In genomic region chr6:169976301-169977081, GRCh38 we compare ENCODE assay signal across 19 cellular contexts.
A peak's percentile ranks its signal among the peaks of the same experiment; 100 is the strongest.
DNase-seq lines count a peak whose midpoint lies in the region; ATAC-seq, FAIRE-seq and TF ChIP-seq lines count a peak whose summit lies in the region.
"Had no signal": no experiment of that assay in that cellular context is flagged by ENCODE, and none has a peak within 500 bp of the region (broad histone marks: within the 10 kb centered on the region; RNA-seq: fewer than 3 reads in every experiment).

No MANE protein-coding gene starts in this region.

- TF ChIP-seq CTCF in foreskin keratinocyte (conservative IDR thresholded peaks at IDR 0.05) (no peak), sigmoid colon (IDR thresholded peaks at IDR 0.05) (no peak)

- intact Hi-C loops in sigmoid colon (cut with DNase I): no loop called here

- FAIRE-seq in H54 (lab: Jason Lieb, UNC): no peak
- FAIRE-seq: GM18507, GM19239 had no signal

- TF ChIP-seq POLR2A in H54 (IDR thresholded peaks at IDR 0.05; ENCODE audit: low read depth, low read length) (no peak), sigmoid colon (IDR thresholded peaks at IDR 0.05) (no peak)

- TF ChIP-seq EP300 in sigmoid colon (IDR thresholded peaks at IDR 0.05): no peak

- 64 to 65% methylated on average over 31 of the region's 31 CpGs for WGBS in sigmoid colon, 2 donors

- H3K4me1 ChIP-seq in foreskin keratinocyte (peaks cover 16% of the 10 kb centered on the region), sigmoid colon (no peaks in the 10 kb centered on the region)
- H3K4me1 ChIP-seq: body of pancreas, thyroid gland had no signal

- no peaks in the 10 kb centered on the region for H3K36me3 ChIP-seq in sigmoid colon
- H3K36me3 ChIP-seq: esophagus squamous epithelium, thyroid gland had no signal

- H3K4me3 ChIP-seq in sigmoid colon: no peak overlapping the region
- H3K4me3 ChIP-seq: body of pancreas, thyroid gland had no signal

- H3K27ac ChIP-seq in foreskin keratinocyte (peak overlapping the region; percentile 67), sigmoid colon (no peak overlapping the region)
- H3K27ac ChIP-seq: body of pancreas, esophagus squamous epithelium, thyroid gland had no signal

- DNase-seq in H54 (ENCODE audit: insufficient read length, low spot score) (peak; percentile 13), RPMI7951 (ENCODE audit: low read depth) (peak; percentile 88), foreskin keratinocyte (peak; percentile 91 to 95), sigmoid colon (peak; percentile 60), SHP77 treated with DMSO at 0.1 percent for 48 hours (lab: John Stamatoyannopoulos, UW) (no peak), DMS 273 (lab: John Stamatoyannopoulos, UW; ENCODE audit: unreplicated experiment) (no peak)
- DNase-seq: activated B cell treated with CpG ODN at 0.5 μM for 24 hours; activated naive CD4-positive, alpha-beta T cell treated with Interleukin-2 at 50 U/mL for 16 hours; DMS79; esophagus squamous epithelium; NCI-H1048; NCI-H748 treated with DMSO at 0.1 percent for 48 hours; T-helper 1 cell; thyroid gland had no signal

- ATAC-seq in foreskin keratinocyte (peak; percentile 79), GM18520 (IDR thresholded peaks at IDR 0.05; ENCODE audit: unreplicated experiment) (no peak)
- ATAC-seq: body of pancreas, HCT116 had no signal

- no peaks in the 10 kb centered on the region for H3K9me3 ChIP-seq in sigmoid colon
- H3K9me3 ChIP-seq: body of pancreas, esophagus squamous epithelium, thyroid gland had no signal

- H3K27me3 ChIP-seq in foreskin keratinocyte: no peaks in the 10 kb centered on the region
- H3K27me3 ChIP-seq in sigmoid colon: no peaks in the 10 kb centered on the region
- H3K27me3 ChIP-seq: body of pancreas, thyroid gland had no signal

Comparison
In these comparisons a context has a peak if more than half of its experiments do, and no peak if none do; other contexts are left out.
1. DNase-seq: peak in H54 (single experiment), RPMI7951 (single experiment), foreskin keratinocyte (2 of 2) and sigmoid colon (single experiment); none in SHP77 treated with DMSO at 0.1 percent for 48 hours (single experiment) and DMS 273 (single experiment).